In the genomic region with DNA sequence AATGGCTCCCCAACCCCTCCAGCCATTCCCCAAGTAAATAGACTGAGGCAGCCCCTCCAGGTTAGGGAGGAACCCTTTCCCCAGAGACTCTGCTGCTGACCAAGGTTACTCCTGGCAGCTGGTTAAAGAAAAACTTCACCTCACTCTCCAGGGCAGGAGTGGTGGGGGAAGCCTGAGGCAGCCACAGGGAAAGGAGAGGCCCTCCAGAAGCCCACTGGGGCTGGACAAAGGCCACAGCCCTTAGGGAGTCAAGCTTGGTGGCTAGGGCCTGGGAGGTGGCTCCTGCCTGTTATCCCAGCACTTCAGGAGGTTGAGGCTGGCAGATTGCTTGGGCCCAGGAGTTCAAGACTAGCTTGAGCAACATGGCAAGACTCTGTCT, we compare ENCODE assay signal across 9 cellular contexts. TPM values are rescaled to one million over a fixed set of nuclear protein-coding genes. Genes with fewer than 3 reads are reported as not detected.
A peak's percentile ranks its signal among the peaks of the same experiment; 100 is the strongest.
DNase-seq lines count a peak whose midpoint lies in the region; ATAC-seq and TF ChIP-seq lines count a peak whose summit lies in the region.
"Had no signal": no experiment of that assay in that cellular context is flagged by ENCODE, and none has a peak within 500 bp of the region (broad histone marks: within the 10 kb centered on the region; RNA-seq: fewer than 3 reads in every experiment).

No MANE protein-coding gene starts in this region.

- H3K27me3 Mint-ChIP-seq in activated T-cell treated with anti-CD3 and anti-CD28 coated beads, Interleukin-2, amount 50 U/mL, for 24 hours, result no peaks in the 10 kb centered on the region

- no peak for DNase-seq in activated T-cell treated with anti-CD3 and anti-CD28 coated beads, Interleukin-2, amount 50 U/mL, for 24 hours
- no peak for DNase-seq in activated T-cell treated with anti-CD3 and anti-CD28 coated beads, Interleukin-2, amount 50 U/mL, for 1 hour
- DNase-seq in adrenal gland, result no peak
- DNase-seq in lower lobe of right lung, result no peak
- DNase-seq in thyroid gland, result peak in 1 of 2 donors; percentile 44
- DNase-seq in mucosa of gallbladder (ENCODE audit: low spot score), result no peak
- DNase-seq in MM.1S, result no peak
- no peak for DNase-seq in NAMALWA (ENCODE audit: low spot score)
- DNase-seq: left colon had no signal

- no peaks in the 10 kb centered on the region for H3K36me3 ChIP-seq in adrenal gland (replicated peaks in 1 of 2)
- no peaks in the 10 kb centered on the region for H3K36me3 ChIP-seq in lower lobe of right lung
- no peaks in the 10 kb centered on the region for H3K36me3 ChIP-seq in thyroid gland
- H3K36me3 ChIP-seq in MM.1S (replicated peaks; ENCODE audit: insufficient read depth, low read length), result no peaks in the 10 kb centered on the region

- no peaks in the 10 kb centered on the region for H3K9me3 Mint-ChIP-seq in activated T-cell treated with anti-CD3 and anti-CD28 coated beads, Interleukin-2, amount 50 U/mL, for 24 hours

- peaks cover 23 to 26% of the 10 kb centered on the region in 2 donors for H3K4me1 ChIP-seq in adrenal gland (replicated peaks in 1 of 2)
- H3K4me1 ChIP-seq in lower lobe of right lung, result peaks cover 25% of the 10 kb centered on the region
- H3K4me1 ChIP-seq in thyroid gland, result peaks cover 12 to 22% of the 10 kb centered on the region in 2 donors
- H3K4me1 ChIP-seq in MM.1S (ENCODE audit: low read length), result no peaks in the 10 kb centered on the region

- peak overlapping the region; percentile 89 for H3K4me3 Mint-ChIP-seq in activated T-cell treated with anti-CD3 and anti-CD28 coated beads, Interleukin-2, amount 50 U/mL, for 24 hours

- peaks cover 26% of the 10 kb centered on the region for H3K36me3 Mint-ChIP-seq in activated T-cell treated with anti-CD3 and anti-CD28 coated beads, Interleukin-2, amount 50 U/mL, for 24 hours (ENCODE audit: low read depth)

- H3K9me3 ChIP-seq in adrenal gland (replicated peaks in 1 of 3), result no peaks in the 10 kb centered on the region
- H3K9me3 ChIP-seq in lower lobe of right lung, result no peaks in the 10 kb centered on the region
- H3K9me3 ChIP-seq in thyroid gland, result no peaks in the 10 kb centered on the region
- no peaks in the 10 kb centered on the region for H3K9me3 ChIP-seq in MM.1S (replicated peaks; ENCODE audit: insufficient read depth, low read length)

- H3K4me3 ChIP-seq in adrenal gland (peak overlapping the region in 1 of 4 donors; percentile 39), lower lobe of right lung (no peak overlapping the region), thyroid gland (replicated peaks in 1 of 3) (peak overlapping the region in 1 of 3 donors; percentile 40), MM.1S (ENCODE audit: low read length) (no peak overlapping the region)

- no peak for TF ChIP-seq POLR2A in adrenal gland (IDR thresholded peaks at IDR 0.05)
- no peak for TF ChIP-seq POLR2A in thyroid gland (IDR thresholded peaks at IDR 0.05)

- H3K9ac ChIP-seq in MM.1S (ENCODE audit: low read length), result no peak overlapping the region

- no peak for ATAC-seq in lower lobe of right lung
- ATAC-seq: left colon had no signal

- intact Hi-C loops in adrenal gland (cut with DNase I), result no loop called here
- intact Hi-C loops in lower lobe of right lung (cut with DNase I), result no loop called here
- intact Hi-C loops in thyroid gland (cut with DNase I), result no loop called here

- H2AFZ ChIP-seq in MM.1S (ENCODE audit: low read length), result no peak overlapping the region

- H3K4me2 ChIP-seq in MM.1S (ENCODE audit: low read depth, low read length), result no peak overlapping the region

- peaks cover 27% of the 10 kb centered on the region for H3F3A ChIP-seq in MM.1S (ENCODE audit: insufficient read depth, low read length)

- H3K4me1 Mint-ChIP-seq in activated T-cell treated with anti-CD3 and anti-CD28 coated beads, Interleukin-2, amount 50 U/mL, for 24 hours (ENCODE audit: low read depth), result peaks cover 31% of the 10 kb centered on the region

- H3K27ac Mint-ChIP-seq in activated T-cell treated with anti-CD3 and anti-CD28 coated beads, Interleukin-2, amount 50 U/mL, for 24 hours, result peak overlapping the region; percentile 95

- peak overlapping the region in 4 of 5 donors; percentile 90 to 96 (median 92) for H3K27ac ChIP-seq in adrenal gland
- peak overlapping the region; percentile 95 for H3K27ac ChIP-seq in lower lobe of right lung
- peak overlapping the region in 2 of 3 donors; percentile 89 to 94 for H3K27ac ChIP-seq in thyroid gland
- H3K27ac ChIP-seq in MM.1S (ENCODE audit: low read length), result no peak overlapping the region

- no peaks in the 10 kb centered on the region for H3K27me3 ChIP-seq in adrenal gland
- H3K27me3 ChIP-seq in lower lobe of right lung (ENCODE audit: low read depth), result no peaks in the 10 kb centered on the region
- no peaks in the 10 kb centered on the region for H3K27me3 ChIP-seq in thyroid gland
- no peaks in the 10 kb centered on the region for H3K27me3 ChIP-seq in MM.1S (replicated peaks; ENCODE audit: insufficient read depth, low read length)

- H3K79me2 ChIP-seq in MM.1S (ENCODE audit: low read length), result peaks cover 8% of the 10 kb centered on the region

- TF ChIP-seq CTCF in adrenal gland (IDR thresholded peaks at IDR 0.05) (no peak), lower lobe of right lung (IDR thresholded peaks at IDR 0.05) (no peak), thyroid gland (IDR thresholded peaks at IDR 0.05) (no peak), MM.1S (IDR thresholded peaks at IDR 0.05; ENCODE audit: low read length) (no peak)

- no peaks in the 10 kb centered on the region for H3K9me2 ChIP-seq in MM.1S (replicated peaks; ENCODE audit: insufficient read depth, low read length)

- H4K20me1 ChIP-seq in MM.1S (ENCODE audit: insufficient read depth, low read length), result no peaks in the 10 kb centered on the region

RNA-seq across cellular contexts. Expression of gene ACY1, which starts 0.9 kb away (rescaled TPM):
- total RNA-seq in adrenal gland (100 to 1,000 TPM in 2 of 8 donors, 10 to 100 TPM in 6; 50.7 to 122 (median 80.0) TPM), lower lobe of right lung (20.6 TPM), thyroid gland (10 to 100 TPM; 34.9 to 98.8 (median 77.6) TPM), mucosa of gallbladder (47.6 TPM)
- polyA plus RNA-seq in adrenal gland, result 10 to 100 TPM; 37.3 to 92.4 (median 49.1) TPM

RNA-seq across cellular contexts. Expression of gene ABHD14A, which starts 9.4 kb away (rescaled TPM):
- 100 to 1,000 TPM in 3 of 8 donors, 10 to 100 TPM in 5; 49.4 to 162 (median 77.1) TPM for total RNA-seq in adrenal gland
- polyA plus RNA-seq in adrenal gland, result 100 to 1,000 TPM in 2 of 3 donors, 10 to 100 TPM in 1; 30.2 to 140 (median 112) TPM
- total RNA-seq in lower lobe of right lung, result 17.8 TPM
- total RNA-seq in thyroid gland, result 10 to 100 TPM; 20.0 to 91.9 (median 49.3) TPM
- total RNA-seq in mucosa of gallbladder, result 20.8 TPM

RNA-seq across cellular contexts. Expression of gene ABHD14B, which starts 10.4 kb away (rescaled TPM):
- 100 to 1,000 TPM in 6 of 8 donors, 10 to 100 TPM in 2; 49.0 to 177 (median 119) TPM for total RNA-seq in adrenal gland
- polyA plus RNA-seq in adrenal gland, result 100 to 1,000 TPM in 2 of 3 donors, 10 to 100 TPM in 1; 91.8 to 175 (median 152) TPM
- 48.8 TPM for total RNA-seq in lower lobe of right lung
- 10 to 100 TPM; 64.5 to 94.9 (median 87.8) TPM for total RNA-seq in thyroid gland
- total RNA-seq in mucosa of gallbladder, result 59.1 TPM

RNA-seq across cellular contexts. Expression of gene RPL29, which starts 11.4 kb away (rescaled TPM):
- 1,000 to 10,000 TPM; 1,018 to 1,982 (median 1,315) TPM for total RNA-seq in adrenal gland
- 1,000 to 10,000 TPM in 2 of 3 donors, 100 to 1,000 TPM in 1; 947 to 3,421 (median 2,326) TPM for polyA plus RNA-seq in adrenal gland
- total RNA-seq in lower lobe of right lung, result 765 TPM
- total RNA-seq in thyroid gland, result 1,000 to 10,000 TPM in 3 of 4 donors, 100 to 1,000 TPM in 1; 826 to 1,348 (median 1,271) TPM
- total RNA-seq in mucosa of gallbladder, result 836 TPM

RNA-seq across cellular contexts. Expression of gene PCBP4, which starts 17.0 kb away (rescaled TPM):
- total RNA-seq in adrenal gland, result 10 to 100 TPM; 23.4 to 41.3 (median 35.7) TPM
- 100 to 1,000 TPM in 1 of 3 donors, 10 to 100 TPM in 2; 10.7 to 234 (median 87.3) TPM for polyA plus RNA-seq in adrenal gland
- total RNA-seq in lower lobe of right lung, result 24.6 TPM
- total RNA-seq in thyroid gland, result 10 to 100 TPM; 22.2 to 66.2 (median 41.1) TPM
- 45.1 TPM for total RNA-seq in mucosa of gallbladder
